9 cellular contexts compared by ENCODE assay signal in the genomic region with DNA sequence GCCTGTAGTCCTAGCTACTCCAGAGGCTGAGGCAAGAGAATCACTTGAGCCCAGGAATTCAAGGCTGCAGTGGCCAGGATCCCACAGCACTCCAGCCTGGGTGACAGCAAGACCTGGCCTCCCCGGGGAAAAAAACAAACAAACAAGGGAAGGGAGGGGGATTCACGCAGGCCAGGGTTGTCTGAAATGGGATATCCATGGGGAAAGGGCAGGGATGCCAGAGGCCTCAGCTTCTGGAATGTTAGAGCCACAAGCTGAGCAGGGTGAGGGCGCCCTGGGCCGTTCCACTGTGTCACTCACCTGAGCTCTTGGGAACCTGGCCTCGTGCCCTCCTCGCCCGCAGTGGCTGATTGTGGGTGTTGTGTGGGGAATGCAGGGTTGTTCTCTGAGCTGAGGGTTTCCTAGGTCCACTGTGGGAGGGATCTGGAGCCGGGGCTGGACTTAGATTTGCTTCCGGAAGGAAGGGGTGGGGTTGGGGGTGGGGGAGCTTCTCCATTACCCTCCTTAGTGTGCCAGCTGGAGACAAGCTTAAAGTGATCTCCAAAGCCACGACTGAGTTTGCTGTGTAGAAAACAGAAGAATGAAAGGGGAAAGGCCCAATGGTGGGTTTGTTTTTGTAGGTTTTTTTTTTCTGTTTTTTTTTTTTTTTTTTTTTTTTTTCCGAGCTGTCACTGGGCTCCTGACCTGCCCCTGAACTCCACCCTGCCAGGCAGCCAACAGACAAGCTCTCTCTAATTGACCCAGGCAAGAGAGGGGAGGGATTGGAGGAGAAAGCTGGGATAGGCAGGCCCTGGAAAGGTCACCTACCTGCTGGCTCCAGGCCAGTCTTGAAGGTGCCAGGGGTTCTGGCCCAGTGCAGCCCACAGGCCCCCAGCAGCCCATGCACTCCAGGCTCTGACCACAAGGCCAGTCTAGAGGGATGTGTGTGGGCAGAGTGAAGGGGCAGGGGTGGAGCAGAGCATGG. TPM values are rescaled to one million over a fixed set of nuclear protein-coding genes. Genes with fewer than 3 reads are reported as not detected.
A peak's percentile ranks its signal among the peaks of the same experiment; 100 is the strongest.
DNase-seq lines count a peak whose midpoint lies in the region; ATAC-seq and TF ChIP-seq lines count a peak whose summit lies in the region.
"Had no signal": no experiment of that assay in that cellular context is flagged by ENCODE, and none has a peak within 500 bp of the region (broad histone marks: within the 10 kb centered on the region; RNA-seq: fewer than 3 reads in every experiment).

TSS of gene SULT1A1 (minus strand) at position 414 of the 964 bp plus-strand sequence. CDS start 1,189 bp downstream, outside the sequence.

- no peaks in the 10 kb centered on the region for H4K20me1 ChIP-seq in neural progenitor cell (ENCODE audit: low read depth)

- no peak within 1 kb of the TSS for H3K4me3 Mint-ChIP-seq in neural progenitor cell
- H3K4me3 Mint-ChIP-seq: activated B cell treated with CpG ODN at 0.5 μM for 24 hours had no signal

- H3K36me3 ChIP-seq in esophagus muscularis mucosa (peaks cover 0 to 15% (median 8%) of the 10 kb centered on the region in 4 donors), neural progenitor cell (no peaks in the 10 kb centered on the region)

- no peak within 1 kb of the TSS for H2AFZ ChIP-seq in neural progenitor cell (replicated peaks)

- H3K4me1 ChIP-seq in esophagus muscularis mucosa (peaks cover 18 to 23% (median 19%) of the 10 kb centered on the region in 4 donors), neural progenitor cell (peaks cover 6% of the 10 kb centered on the region)

- DNase-seq in CD1c-positive myeloid dendritic cell (ENCODE audit: extremely low spot score) = peak; percentile 41
- DNase-seq in NCI-H226 = peak; percentile 78
- DNase-seq in esophagus muscularis mucosa (ENCODE audit: extremely low spot score) = peak; percentile 92
- DNase-seq in neural progenitor cell (ENCODE audit: low spot score) = no peak
- DNase-seq in SW 1271 (lab: John Stamatoyannopoulos, UW) = no peak
- no peak for DNase-seq in SK-N-DZ (ENCODE audit: low spot score)
- no peak for DNase-seq in OCI-M2 (lab: John Stamatoyannopoulos, UW; ENCODE audit: unreplicated experiment)
- DNase-seq: activated B cell treated with CpG ODN at 0.5 μM for 24 hours had no signal

- H3K27ac Mint-ChIP-seq in neural progenitor cell = peak within 1 kb of the TSS; percentile 78
- H3K27ac Mint-ChIP-seq: activated B cell treated with CpG ODN at 0.5 μM for 24 hours had no signal

- 47% methylated on average over 11 of the region's 11 CpGs for WGBS in esophagus muscularis mucosa

- peak within 1 kb of the TSS; percentile 38 to 52 (median 42) for H3K4me3 ChIP-seq in esophagus muscularis mucosa
- no peak within 1 kb of the TSS for H3K4me3 ChIP-seq in neural progenitor cell

- intact Hi-C loops in esophagus muscularis mucosa (cut with DNase I) = no loop called here

- peak within 1 kb of the TSS; percentile 31 for H3K4me2 ChIP-seq in neural progenitor cell

- peaks cover 10% of the 10 kb centered on the region for H3K4me1 Mint-ChIP-seq in neural progenitor cell
- H3K4me1 Mint-ChIP-seq: activated B cell treated with CpG ODN at 0.5 μM for 24 hours had no signal

- H3K9me3 Mint-ChIP-seq in neural progenitor cell = no peaks in the 10 kb centered on the region
- H3K9me3 Mint-ChIP-seq: activated B cell treated with CpG ODN at 0.5 μM for 24 hours had no signal

- TF ChIP-seq POLR2A in esophagus muscularis mucosa (IDR thresholded peaks at IDR 0.05; ENCODE audit: low read depth) = no peak

- H3K36me3 Mint-ChIP-seq in neural progenitor cell = no peaks in the 10 kb centered on the region

- H3K9ac ChIP-seq in neural progenitor cell = no peak within 1 kb of the TSS

- no peak for ATAC-seq in GM18861 (IDR thresholded peaks at IDR 0.05; ENCODE audit: unreplicated experiment)

- no peak for TF ChIP-seq EP300 in esophagus muscularis mucosa (IDR thresholded peaks at IDR 0.05)

- H3F3A ChIP-seq in neural progenitor cell (ENCODE audit: low read depth) = no peaks in the 10 kb centered on the region

- no peaks in the 10 kb centered on the region for H3K27me3 ChIP-seq in esophagus muscularis mucosa
- H3K27me3 ChIP-seq in neural progenitor cell = no peaks in the 10 kb centered on the region

- H3K79me2 ChIP-seq in neural progenitor cell (ENCODE audit: low read depth) = no peaks in the 10 kb centered on the region

- H3K9me3 ChIP-seq in esophagus muscularis mucosa = no peaks in the 10 kb centered on the region
- H3K9me3 ChIP-seq in neural progenitor cell (ENCODE audit: low read depth) = no peaks in the 10 kb centered on the region

- H3K27ac ChIP-seq in esophagus muscularis mucosa (replicated peaks in 1 of 4) = peak within 1 kb of the TSS in 3 of 4 donors; percentile 28 to 55 (median 45)
- H3K27ac ChIP-seq in neural progenitor cell = no peak within 1 kb of the TSS

- TF ChIP-seq CTCF in esophagus muscularis mucosa (IDR thresholded peaks at IDR 0.05) (no peak), neural progenitor cell (IDR thresholded peaks at IDR 0.05) (no peak)

- peaks cover 6% of the 10 kb centered on the region for H3K27me3 Mint-ChIP-seq in neural progenitor cell (ENCODE audit: insufficient read depth, low read depth)
- H3K27me3 Mint-ChIP-seq: activated B cell treated with CpG ODN at 0.5 μM for 24 hours had no signal

RNA-seq across cellular contexts. Expression of gene SULT1A1, which starts in this region (rescaled TPM):
- total RNA-seq in esophagus muscularis mucosa = 10 to 100 TPM; 10.4 to 22.0 (median 16.7) TPM
- total RNA-seq in neural progenitor cell (ENCODE audit: low replicate concordance) = 2.3 and 4.2 TPM in 2 replicates
- polyA plus RNA-seq in SK-N-DZ (2014; cell fraction: cytosol; rRNA removed) = 11.5 and 15.4 TPM in 2 replicates
- 6.0 TPM in 2 replicates for polyA plus RNA-seq in SK-N-DZ (2014; cell fraction: nucleus; rRNA removed)

Comparison
In these comparisons a context has a peak if more than half of its experiments do, and no peak if none do; other contexts are left out.
1. DNase-seq: peak in CD1c-positive myeloid dendritic cell (single experiment), NCI-H226 (single experiment) and esophagus muscularis mucosa (single experiment); none in neural progenitor cell (single experiment), SW 1271 (0 of 2), SK-N-DZ (single experiment) and OCI-M2 (single experiment).